1 cellular context compared by ENCODE assay signal in genomic region chr4:146637853-146638800, GRCh38.
A peak's percentile ranks its signal among the peaks of the same experiment; 100 is the strongest.
TF ChIP-seq lines count a peak whose summit lies in the region.

No MANE protein-coding gene starts in this region.

TF ChIP-seq in neural cell, 6 proteins besides CTCF, POLR2A, EP300 and RAD21 (continued from another document):
- TF ChIP-seq REST (IDR thresholded peaks at IDR 0.05; ENCODE audit: borderline replicate concordance) (no peak), EZH2 (IDR thresholded peaks at IDR 0.05; ENCODE audit: borderline replicate concordance, insufficient read depth, low read length, poor library complexity, severe bottlenecking) (peak; percentile 77)
